ENCODE assay signal across 13 cellular contexts in the genomic region with DNA sequence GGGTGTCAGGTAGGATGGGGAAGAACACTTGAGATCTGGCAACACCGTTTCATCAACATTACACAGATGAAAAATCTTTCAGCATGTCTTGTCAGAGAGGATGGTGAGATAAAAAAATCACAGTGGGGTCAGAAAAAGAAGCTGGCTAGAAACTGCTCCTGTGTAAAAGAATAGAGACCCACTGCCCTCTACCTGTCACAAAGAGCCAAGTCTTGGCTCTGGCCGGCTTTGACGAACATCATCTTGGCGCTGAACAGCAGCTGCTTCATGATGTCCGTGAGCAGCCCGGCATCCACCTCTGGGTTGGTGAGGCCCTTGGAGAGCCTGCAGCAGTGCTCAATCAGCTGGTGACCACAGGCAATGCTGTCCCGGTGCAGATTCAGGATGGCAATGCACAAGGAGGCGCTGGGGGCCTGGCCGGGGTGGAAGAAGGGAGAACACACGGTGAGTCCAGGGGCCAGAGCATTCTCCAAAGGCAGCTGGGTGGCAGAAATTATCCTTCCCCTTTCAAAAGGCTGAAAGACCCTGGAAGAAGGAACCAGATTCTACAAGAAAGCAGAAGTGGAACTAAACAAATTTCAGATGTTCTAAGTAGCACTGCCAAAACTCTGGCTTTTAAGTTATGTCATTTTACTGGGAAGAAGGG. TPM values are rescaled to one million over a fixed set of nuclear protein-coding genes. Genes with fewer than 3 reads are reported as not detected.
DNase-seq lines count a peak whose midpoint lies in the region; ATAC-seq and TF ChIP-seq lines count a peak whose summit lies in the region.
"Had no signal": no experiment of that assay in that cellular context is flagged by ENCODE, and none has a peak within 500 bp of the region (broad histone marks: within the 10 kb centered on the region; RNA-seq: fewer than 3 reads in every experiment).

No MANE protein-coding gene starts in this region.

- intact Hi-C loops in heart left ventricle (cut with DNase I) (no loop called here), body of pancreas (cut with DNase I) (no loop called here)

- H3K27me3 ChIP-seq in heart left ventricle (no peaks in the 10 kb centered on the region), right atrium auricular region (no peaks in the 10 kb centered on the region), body of pancreas (no peaks in the 10 kb centered on the region), Peyer's patch (no peaks in the 10 kb centered on the region)
- H3K27me3 ChIP-seq: tibial artery had no signal

- H3K9me3 ChIP-seq in heart left ventricle (no peaks in the 10 kb centered on the region), right atrium auricular region (no peaks in the 10 kb centered on the region), body of pancreas (no peaks in the 10 kb centered on the region), Peyer's patch (no peaks in the 10 kb centered on the region)
- H3K9me3 ChIP-seq: tibial artery had no signal

- DNase-seq in heart left ventricle (peak in 1 of 5 donors; percentile 26), right atrium auricular region (ENCODE audit: low spot score) (no peak), body of pancreas (peak in 3 of 4 donors; percentile 8 to 17 (median 15)), mucosa of gallbladder (ENCODE audit: low spot score) (peak; percentile 22), islet precursor cell (no peak), NCI-H1048 (lab: John Stamatoyannopoulos, UW) (no peak), Peyer's patch (no peak)
- DNase-seq: activated CD4-positive, CD25-positive, alpha-beta regulatory T cell treated with anti-CD3 and anti-CD28 coated beads, Interleukin-2, amount 50 U/mL, for 72 hours; activated T-cell treated with anti-CD3 and anti-CD28 coated beads, Interleukin-2, amount 50 U/mL, for 24 hours; NCI-H226 had no signal

- peak in 2 of 12 donors; percentile 6 to 23 for TF ChIP-seq CTCF in heart left ventricle (IDR thresholded peaks at IDR 0.05)
- TF ChIP-seq CTCF in right atrium auricular region (IDR thresholded peaks at IDR 0.05) = no peak
- peak in 3 of 7 experiments; percentile 19 to 26 (median 24) for TF ChIP-seq CTCF in body of pancreas (IDR thresholded peaks at IDR 0.05)
- no peak for TF ChIP-seq CTCF in Peyer's patch (IDR thresholded peaks at IDR 0.05)

- H3K4me3 ChIP-seq in heart left ventricle = no peak overlapping the region
- no peak overlapping the region for H3K4me3 ChIP-seq in right atrium auricular region
- H3K4me3 ChIP-seq in body of pancreas = no peak overlapping the region
- no peak overlapping the region for H3K4me3 ChIP-seq in Peyer's patch
- H3K4me3 ChIP-seq: SK-N-MC, tibial artery had no signal

- 76 to 82% (median 80%) methylated on average over 10 of the region's 10 CpGs for WGBS in heart left ventricle, 4 donors
- 71 to 82% methylated on average over 10 of the region's 10 CpGs for WGBS in body of pancreas, 2 donors

- H3K27ac ChIP-seq in heart left ventricle (no peak overlapping the region), right atrium auricular region (no peak overlapping the region), body of pancreas (peak overlapping the region in 3 of 4 donors; percentile 33 to 53 (median 42)), Peyer's patch (no peak overlapping the region)
- H3K27ac ChIP-seq: SK-N-MC, tibial artery had no signal

- H3K4me1 ChIP-seq in heart left ventricle (peaks cover 0 to 21% (median 0%) of the 10 kb centered on the region in 12 donors), right atrium auricular region (no peaks in the 10 kb centered on the region), body of pancreas (peaks cover 6% of the 10 kb centered on the region), Peyer's patch (no peaks in the 10 kb centered on the region)
- H3K4me1 ChIP-seq: tibial artery had no signal

- H3K36me3 ChIP-seq in heart left ventricle (peaks cover 0 to 100% (median 98%) of the 10 kb centered on the region in 9 donors), right atrium auricular region (peaks cover 76% of the 10 kb centered on the region), body of pancreas (replicated peaks in 1 of 2; ENCODE audit: insufficient read depth in 1 of 2, low read depth in 2 of 2) (peaks cover 0 to 10% of the 10 kb centered on the region in 2 donors), Peyer's patch (peaks cover 0 to 99% (median 0%) of the 10 kb centered on the region in 3 donors)

- ATAC-seq in heart left ventricle (peak in 3 of 4 donors; percentile 41 to 66 (median 51)), body of pancreas (no peak), GM19397 (IDR thresholded peaks at IDR 0.05; ENCODE audit: unreplicated experiment) (no peak)

- no peak for TF ChIP-seq POLR2A in heart left ventricle (IDR thresholded peaks at IDR 0.05)
- TF ChIP-seq POLR2A in body of pancreas (IDR thresholded peaks at IDR 0.05) = no peak
- TF ChIP-seq POLR2A in Peyer's patch (IDR thresholded peaks at IDR 0.05) = no peak

RNA-seq across cellular contexts. Expression of a gene that starts 50.2 kb away (rescaled TPM):
- total RNA-seq in heart left ventricle = 10 to 100 TPM in 8 of 9 donors, 1 to 10 TPM in 1; 8.5 to 24.1 (median 18.8) TPM
- 1 to 10 TPM; 5.1 to 7.5 TPM for polyA plus RNA-seq in heart left ventricle
- total RNA-seq in right atrium auricular region = 10 to 100 TPM; 10.5 to 11.8 TPM
- total RNA-seq in body of pancreas = 10 to 100 TPM; 11.7 to 31.0 TPM
- 21.0 TPM for total RNA-seq in mucosa of gallbladder
- total RNA-seq in Peyer's patch = 10 to 100 TPM; 27.5 to 48.7 (median 42.6) TPM

RNA-seq across cellular contexts. Expression of a gene that starts 53.4 kb away (rescaled TPM):
- 10 to 100 TPM in 2 of 9 donors, 1 to 10 TPM in 7; 1.5 to 11.3 (median 3.8) TPM for total RNA-seq in heart left ventricle
- polyA plus RNA-seq in heart left ventricle = 1 to 10 TPM; 1.3 TPM
- 1 to 10 TPM; 1.2 to 1.5 TPM for total RNA-seq in right atrium auricular region
- total RNA-seq in body of pancreas = 10 to 100 TPM; 12.2 to 29.6 TPM
- total RNA-seq in mucosa of gallbladder = 18.5 TPM
- total RNA-seq in Peyer's patch = 100 to 1,000 TPM in 1 of 4 donors, 10 to 100 TPM in 3; 12.6 to 103 (median 33.1) TPM

Comparison
In these comparisons a context has a peak if more than half of its experiments do, and no peak if none do; other contexts are left out.
1. ATAC-seq: peak in heart left ventricle (3 of 4); none in body of pancreas (single experiment) and GM19397 (single experiment).
2. DNase-seq: peak in body of pancreas (3 of 4) and mucosa of gallbladder (single experiment); none in right atrium auricular region (single experiment), islet precursor cell (single experiment), NCI-H1048 (single experiment) and Peyer's patch (0 of 3).
3. H3K27ac ChIP-seq: peak in body of pancreas (3 of 4); none in heart left ventricle (0 of 12), right atrium auricular region (0 of 2) and Peyer's patch (0 of 4).